In the genomic region with DNA sequence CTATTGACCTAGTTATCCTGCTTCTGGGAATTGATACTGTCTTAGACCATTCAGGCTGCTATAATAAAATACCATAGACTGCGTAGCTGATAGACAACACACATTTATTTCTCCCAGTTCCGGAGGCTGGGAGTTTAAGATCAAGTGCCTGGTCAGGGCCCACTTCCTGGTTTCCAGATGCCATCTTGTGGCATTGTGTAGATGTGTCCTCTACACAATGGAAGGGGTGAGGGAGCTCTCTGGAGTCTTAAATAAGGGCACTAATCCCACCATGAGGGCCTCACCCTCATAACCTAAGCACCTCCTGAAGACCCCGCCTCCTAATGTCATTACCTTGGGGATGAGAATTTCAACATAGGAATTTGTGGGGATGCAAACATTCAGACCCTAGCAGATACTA, we compare ENCODE assay signal across 1 cellular context.
TF ChIP-seq lines count a peak whose summit lies in the region.

No MANE protein-coding gene starts in this region.

TF ChIP-seq in IMR-90, 13 proteins besides CTCF, POLR2A, EP300 and RAD21 (continued from another document):
- TF ChIP-seq, protein P1, sequence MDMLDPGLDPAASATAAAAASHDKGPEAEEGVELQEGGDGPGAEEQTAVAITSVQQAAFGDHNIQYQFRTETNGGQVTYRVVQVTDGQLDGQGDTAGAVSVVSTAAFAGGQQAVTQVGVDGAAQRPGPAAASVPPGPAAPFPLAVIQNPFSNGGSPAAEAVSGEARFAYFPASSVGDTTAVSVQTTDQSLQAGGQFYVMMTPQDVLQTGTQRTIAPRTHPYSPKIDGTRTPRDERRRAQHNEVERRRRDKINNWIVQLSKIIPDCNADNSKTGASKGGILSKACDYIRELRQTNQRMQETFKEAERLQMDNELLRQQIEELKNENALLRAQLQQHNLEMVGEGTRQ (IDR thresholded peaks at IDR 0.05; ENCODE audit: low read depth, low read length) = no peak
- TF ChIP-seq MAZ (IDR thresholded peaks at IDR 0.05; ENCODE audit: borderline replicate concordance, low read depth, low read length) = no peak
- TF ChIP-seq MAFK (IDR thresholded peaks at IDR 0.05; ENCODE audit: low read depth, low read length) = no peak
- TF ChIP-seq RFX5 (IDR thresholded peaks at IDR 0.05; ENCODE audit: low read depth, low read length) = no peak
- TF ChIP-seq SMC3 (IDR thresholded peaks at IDR 0.05; ENCODE audit: low read depth, low read length) = no peak
- TF ChIP-seq RCOR1 (IDR thresholded peaks at IDR 0.05; ENCODE audit: insufficient replicate concordance, low read length) = no peak
- TF ChIP-seq, protein P2, sequence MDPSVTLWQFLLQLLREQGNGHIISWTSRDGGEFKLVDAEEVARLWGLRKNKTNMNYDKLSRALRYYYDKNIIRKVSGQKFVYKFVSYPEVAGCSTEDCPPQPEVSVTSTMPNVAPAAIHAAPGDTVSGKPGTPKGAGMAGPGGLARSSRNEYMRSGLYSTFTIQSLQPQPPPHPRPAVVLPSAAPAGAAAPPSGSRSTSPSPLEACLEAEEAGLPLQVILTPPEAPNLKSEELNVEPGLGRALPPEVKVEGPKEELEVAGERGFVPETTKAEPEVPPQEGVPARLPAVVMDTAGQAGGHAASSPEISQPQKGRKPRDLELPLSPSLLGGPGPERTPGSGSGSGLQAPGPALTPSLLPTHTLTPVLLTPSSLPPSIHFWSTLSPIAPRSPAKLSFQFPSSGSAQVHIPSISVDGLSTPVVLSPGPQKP (IDR thresholded peaks at IDR 0.05; ENCODE audit: borderline replicate concordance, low read depth, low read length) = no peak
- TF ChIP-seq FOS (IDR thresholded peaks at IDR 0.05; ENCODE audit: low read depth, low read length) = no peak
